ENCODE assay signal across 32 cellular contexts in genomic region chr15:26015516-26015915, GRCh38.
"Had no signal": no experiment of that assay in that cellular context is flagged by ENCODE, and none has a peak within 500 bp of the region (broad histone marks: within the 10 kb centered on the region; RNA-seq: fewer than 3 reads in every experiment).

No MANE protein-coding gene starts in this region.

- H3K9me3 ChIP-seq: adrenal gland had no signal

- H3K36me3 ChIP-seq: adrenal gland had no signal

- H3K4me3 ChIP-seq: adrenal gland had no signal

- H3K9me3 Mint-ChIP-seq: activated CD4-positive, alpha-beta memory T cell treated with anti-CD3 and anti-CD28 coated beads for 36 hours; activated naive CD4-positive, alpha-beta T cell treated with anti-CD3 and anti-CD28 coated beads for 36 hours; activated naive CD4-positive, alpha-beta T cell treated with anti-CD3 and anti-CD28 coated beads, Interleukin-2, amount 50 U/mL, for 72 hours; activated T-cell treated with anti-CD3 and anti-CD28 coated beads, Interleukin-2, amount 50 U/mL, for 4 hours; activated T-helper 1 cell treated with anti-CD3 and anti-CD28 coated beads, Interleukin-12 subunit alpha, Interleukin-12 subunit beta, Interleukin-2, Interleukin-4 antibody, amounts not matched to agents 30 ng/mL and 10 ng/mL and 1 ng/mL, durations not matched to agents 14 hours and 24 hours and 36 hours had no signal

- DNase-seq: activated B cell treated with CpG ODN at 0.5 μM for 24 hours; activated CD4-positive, alpha-beta memory T cell treated with anti-CD3 and anti-CD28 coated beads for 36 hours; activated CD4-positive, alpha-beta T cell treated with anti-CD3 and anti-CD28 coated beads for 4 hours; activated CD4-positive, alpha-beta T cell treated with anti-CD3 and anti-CD28 coated beads, Interleukin-2, amount 50 U/mL, for 1 hour; activated CD4-positive, CD25-positive, alpha-beta regulatory T cell treated with anti-CD3 and anti-CD28 coated beads, Interleukin-2, amount 50 U/mL, for 72 hours; activated CD8-positive, alpha-beta memory T cell treated with anti-CD3 and anti-CD28 coated beads, Interleukin-2, amount 50 U/mL, for 4 hours; activated gamma-delta T cell treated with Interleukin-2 at 50 U/mL for 16 hours; activated naive CD4-positive, alpha-beta T cell treated with anti-CD3 and anti-CD28 coated beads for 36 hours; activated T-cell treated with anti-CD3 and anti-CD28 coated beads for 4 hours; activated T-cell treated with anti-CD3 and anti-CD28 coated beads, Interleukin-2, amount 50 U/mL, for 4 hours; adrenal gland; caudate nucleus; NCI-H1092 treated with DMSO at 0.1 percent for 48 hours; NCI-H1417; NCI-H146; NCI-H187 treated with DMSO at 0.1 percent for 48 hours; NCI-H2081; NCI-H2171 treated with DMSO at 0.1 percent for 48 hours; NCI-H2227 treated with DMSO at 0.1 percent for 48 hours; NCI-H446 treated with DMSO at 0.1 percent for 48 hours; NCI-H524; NCI-H69; SHP77 treated with DMSO at 0.1 percent for 48 hours; SW 1271; T-helper 1 cell; T-helper 2 cell; T-helper 9 cell had no signal

- ATAC-seq: activated naive CD4-positive, alpha-beta T cell treated with anti-CD3 and anti-CD28 coated beads, Interleukin-2, amount 50 U/mL, for 72 hours; activated T-cell treated with anti-CD3 and anti-CD28 coated beads, Interleukin-2, amount 50 U/mL, for 4 hours; Panc1 had no signal

- H3K4me3 Mint-ChIP-seq: activated B cell treated with CpG ODN at 0.5 μM for 24 hours; activated CD4-positive, alpha-beta memory T cell treated with anti-CD3 and anti-CD28 coated beads for 36 hours; activated naive CD4-positive, alpha-beta T cell treated with anti-CD3 and anti-CD28 coated beads for 36 hours; activated T-cell treated with anti-CD3 and anti-CD28 coated beads, Interleukin-2, amount 50 U/mL, for 4 hours; activated T-helper 1 cell treated with anti-CD3 and anti-CD28 coated beads, Interleukin-12 subunit alpha, Interleukin-12 subunit beta, Interleukin-2, Interleukin-4 antibody, amounts not matched to agents 30 ng/mL and 10 ng/mL and 1 ng/mL, durations not matched to agents 14 hours and 24 hours and 36 hours; brain had no signal

- H3K27me3 ChIP-seq: adrenal gland had no signal

- H3K27ac Mint-ChIP-seq: activated B cell treated with CpG ODN at 0.5 μM for 24 hours; activated CD4-positive, alpha-beta memory T cell treated with anti-CD3 and anti-CD28 coated beads for 36 hours; activated naive CD4-positive, alpha-beta T cell treated with anti-CD3 and anti-CD28 coated beads for 36 hours; activated naive CD4-positive, alpha-beta T cell treated with anti-CD3 and anti-CD28 coated beads, Interleukin-2, amount 50 U/mL, for 72 hours; activated T-helper 1 cell treated with anti-CD3 and anti-CD28 coated beads, Interleukin-12 subunit alpha, Interleukin-12 subunit beta, Interleukin-2, Interleukin-4 antibody, amounts not matched to agents 30 ng/mL and 10 ng/mL and 1 ng/mL, durations not matched to agents 14 hours and 24 hours and 36 hours had no signal

- H3K4me1 ChIP-seq: adrenal gland had no signal

- H3K27ac ChIP-seq: adrenal gland, VCaP had no signal
